15 cellular contexts compared by ENCODE assay signal in genomic region chr17:44872131-44872768, GRCh38. TPM values are rescaled to one million over a fixed set of nuclear protein-coding genes. Genes with fewer than 3 reads are reported as not detected.
DNase-seq lines count a peak whose midpoint lies in the region; ATAC-seq lines count a peak whose summit lies in the region.
"Had no signal": no experiment of that assay in that cellular context is flagged by ENCODE, and none has a peak within 500 bp of the region (broad histone marks: within the 10 kb centered on the region; RNA-seq: fewer than 3 reads in every experiment).

No MANE protein-coding gene starts in this region.

- H3K4me3 ChIP-seq in stomach smooth muscle (ENCODE audit: low read length in 2 of 2), result no peak overlapping the region
- H3K4me3 ChIP-seq: ovary had no signal

- H3K36me3 ChIP-seq in stomach smooth muscle (ENCODE audit: control insufficient read depth in 2 of 2, insufficient read depth in 2 of 2, low read length in 2 of 2), result peaks cover 31 to 54% of the 10 kb centered on the region in 2 donors
- H3K36me3 ChIP-seq: ovary had no signal

- DNase-seq in NCI-H1092 treated with DMSO at 0.1 percent for 48 hours (lab: John Stamatoyannopoulos, UW) (peak; percentile 90), NCI-H446 treated with DMSO at 0.1 percent for 48 hours (lab: John Stamatoyannopoulos, UW) (peak; percentile 86), Right ventricle myocardium superior (peak; percentile 66), DMS153 treated with DMSO at 0.1 percent for 48 hours (lab: John Stamatoyannopoulos, UW; ENCODE audit: unreplicated experiment) (no peak)
- DNase-seq: activated CD8-positive, alpha-beta T cell treated with anti-CD3 and anti-CD28 coated beads for 36 hours; CD8-positive, alpha-beta T cell; glutamatergic neuron; ovary; stimulated activated CD4-positive, alpha-beta T cell treated with anti-CD3 and anti-CD28 coated beads, Interleukin-2, amount 100 ng/mL, for 24 hours; stimulated activated naive CD8-positive, alpha-beta T cell treated with anti-CD3 and anti-CD28 coated beads, Interleukin-15, amount 100 ng/mL, for 72 hours had no signal

- ATAC-seq in Right ventricle myocardium superior (ENCODE audit: poor library complexity), result peak; percentile 86
- ATAC-seq in HG02798 (IDR thresholded peaks at IDR 0.05; ENCODE audit: poor library complexity, unreplicated experiment), result no peak
- no peak for ATAC-seq in GM19324 (IDR thresholded peaks at IDR 0.05; ENCODE audit: low FRiP score, unreplicated experiment)
- no peak for ATAC-seq in GM18867 (IDR thresholded peaks at IDR 0.05; ENCODE audit: unreplicated experiment)
- ATAC-seq: activated CD8-positive, alpha-beta T cell treated with anti-CD3 and anti-CD28 coated beads for 36 hours; CD8-positive, alpha-beta T cell; stimulated activated naive CD8-positive, alpha-beta T cell treated with anti-CD3 and anti-CD28 coated beads, Interleukin-15, amount 100 ng/mL, for 72 hours had no signal

- H3K27me3 ChIP-seq in stomach smooth muscle (ENCODE audit: control insufficient read depth in 1 of 2, insufficient read depth in 2 of 2, low read length in 2 of 2), result no peaks in the 10 kb centered on the region
- H3K27me3 ChIP-seq: ovary had no signal

- intact Hi-C loops in Right ventricle myocardium superior (cut with DNase I), result no loop called here

- H3K27ac ChIP-seq in stomach smooth muscle (ENCODE audit: low read length), result peak overlapping the region; percentile 11
- H3K27ac ChIP-seq: ovary had no signal

- no peak overlapping the region for H3K9ac ChIP-seq in stomach smooth muscle (ENCODE audit: low read length in 2 of 2)

- H3K4me1 ChIP-seq in stomach smooth muscle (ENCODE audit: control insufficient read depth, insufficient read depth, low read length), result peaks cover 3% of the 10 kb centered on the region

- H3K9me3 ChIP-seq in stomach smooth muscle (ENCODE audit: control insufficient read depth in 2 of 2, low read length in 2 of 2), result no peaks in the 10 kb centered on the region
- H3K9me3 ChIP-seq: ovary had no signal

RNA-seq across cellular contexts. Expression of gene HIGD1B, which starts 24.6 kb away (rescaled TPM):
- 17.4 TPM for total RNA-seq in Right ventricle myocardium superior
- total RNA-seq: activated CD8-positive, alpha-beta T cell treated with anti-CD3 and anti-CD28 coated beads for 36 hours; CD8-positive, alpha-beta T cell; T-helper 2 cell treated with Interferon-gamma antibody and Interleukin-4, amounts not matched to agents 100 ng/mL and 5 ng/mL, for 36 hours had no signal

RNA-seq across cellular contexts. Expression of gene EFTUD2, which starts 27.0 kb away (rescaled TPM):
- total RNA-seq in Right ventricle myocardium superior, result 66.9 TPM

RNA-seq across cellular contexts. Expression of gene GJC1, which starts 42.2 kb away (rescaled TPM):
- total RNA-seq in Right ventricle myocardium superior, result 16.1 TPM
- total RNA-seq: CD8-positive, alpha-beta T cell had no signal

RNA-seq across cellular contexts. Expression of gene GFAP, which starts 43.0 kb away (rescaled TPM):
- 4.7 TPM for total RNA-seq in Right ventricle myocardium superior
- total RNA-seq: activated CD8-positive, alpha-beta T cell treated with anti-CD3 and anti-CD28 coated beads for 36 hours; CD8-positive, alpha-beta T cell; T-helper 2 cell treated with Interferon-gamma antibody and Interleukin-4, amounts not matched to agents 100 ng/mL and 5 ng/mL, for 36 hours had no signal
